ENCODE assay signal across 10 cellular contexts in the genomic region with DNA sequence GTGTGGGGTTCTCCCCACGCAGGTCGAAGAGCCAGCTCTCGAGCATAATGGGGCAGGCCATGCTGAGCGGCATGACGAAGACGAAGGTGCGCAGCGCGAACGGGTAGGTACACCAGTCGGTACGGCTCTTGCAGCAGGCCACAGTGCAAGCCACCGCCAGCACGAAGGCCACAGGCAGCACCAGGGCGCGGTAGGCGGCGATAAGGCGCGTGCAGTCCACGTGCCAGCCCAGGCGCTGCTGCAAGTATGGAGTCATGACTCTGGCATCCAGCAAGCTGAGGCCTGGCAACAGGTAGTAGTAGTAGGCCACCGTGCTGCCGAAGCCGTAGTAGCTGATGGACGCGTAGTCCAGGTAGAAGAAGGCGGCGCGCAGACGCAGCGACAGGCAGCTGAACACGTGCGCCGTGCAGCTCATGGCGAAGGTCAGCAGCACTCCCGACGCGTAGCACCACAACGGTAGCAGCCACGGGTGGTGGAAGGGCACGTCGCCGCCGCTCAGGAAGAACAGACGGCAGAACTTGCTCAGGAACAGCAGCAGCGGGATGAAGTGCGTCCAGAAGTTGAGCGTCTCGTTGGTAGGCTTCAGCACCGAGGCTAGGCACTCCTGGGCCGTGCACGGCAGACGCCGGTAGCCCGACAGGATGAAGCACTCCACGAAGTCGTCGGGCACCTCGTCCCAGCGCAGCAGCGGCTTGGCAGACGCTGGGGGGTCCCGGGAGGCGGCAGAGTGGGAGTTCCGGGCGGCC. TPM values are rescaled to one million over a fixed set of nuclear protein-coding genes. Genes with fewer than 3 reads are reported as not detected.
DNase-seq lines count a peak whose midpoint lies in the region; ATAC-seq and TF ChIP-seq lines count a peak whose summit lies in the region.
"Had no signal": no experiment of that assay in that cellular context is flagged by ENCODE, and none has a peak within 500 bp of the region (broad histone marks: within the 10 kb centered on the region; RNA-seq: fewer than 3 reads in every experiment).

No MANE protein-coding gene starts in this region.

- H3K27ac ChIP-seq in stomach, result no peak overlapping the region

- H3K27me3 ChIP-seq in stomach, result peaks cover 14 to 89% (median 53%) of the 10 kb centered on the region in 3 donors

- H3K36me3 Mint-ChIP-seq in activated CD8-positive, alpha-beta T cell treated with anti-CD3 and anti-CD28 coated beads, Interleukin-2, amount 10 ng/mL, durations not matched to agents 7 days and 5 days (ENCODE audit: low read depth), result peaks cover 2% of the 10 kb centered on the region

- no peak for TF ChIP-seq CTCF in stomach (IDR thresholded peaks at IDR 0.05)

- no peak for TF ChIP-seq POLR2A in stomach (IDR thresholded peaks at IDR 0.05)

- no peak overlapping the region for H3K27ac Mint-ChIP-seq in activated CD8-positive, alpha-beta T cell treated with anti-CD3 and anti-CD28 coated beads, Interleukin-2, amount 10 ng/mL, durations not matched to agents 7 days and 5 days
- H3K27ac Mint-ChIP-seq: activated naive CD4-positive, alpha-beta T cell treated with anti-CD3 and anti-CD28 coated beads, Interleukin-2, amount 50 U/mL, for 72 hours had no signal

- H3K36me3 ChIP-seq in stomach, result no peaks in the 10 kb centered on the region

- POLR2A ChIA-PET in activated CD8-positive, alpha-beta T cell treated with anti-CD3 and anti-CD28 coated beads, Interleukin-2, amount 10 ng/mL, durations not matched to agents 7 days and 5 days (lab: Charles Lee), result interaction anchor here (0.6 kb wide), 1 partner anchor 76 kb away, joined by 3 read pairs; no protein-coding TSS in a partner anchor

- H3K4me1 ChIP-seq in stomach, result peaks cover 11 to 17% (median 16%) of the 10 kb centered on the region in 4 donors

- DNase-seq in NCI-H82 (lab: John Stamatoyannopoulos, UW) (peak; percentile 56), NCI-H82 treated with DMSO at 0.1 percent for 48 hours (lab: John Stamatoyannopoulos, UW; ENCODE audit: unreplicated experiment) (no peak), stomach (no peak), NCI-H345 treated with DMSO at 0.1 percent for 48 hours (lab: John Stamatoyannopoulos, UW; ENCODE audit: unreplicated experiment) (no peak), NCI-H1105 treated with DMSO at 0.1 percent for 48 hours (lab: John Stamatoyannopoulos, UW) (no peak)
- no peak for DNase-seq in activated CD8-positive, alpha-beta T cell treated with anti-CD3 and anti-CD28 coated beads, Interleukin-2, amount 10 ng/mL, durations not matched to agents 7 days and 5 days
- DNase-seq: NCI-H2029 treated with DMSO at 0.1 percent for 48 hours had no signal

- no peak for TF ChIP-seq EP300 in stomach (IDR thresholded peaks at IDR 0.05)

- intact Hi-C loops in stomach (cut with DNase I; ENCODE audit: low total_unique reads), result no loop called here

- H3K9me3 ChIP-seq in stomach, result no peaks in the 10 kb centered on the region

- CTCF ChIA-PET in activated CD8-positive, alpha-beta T cell treated with anti-CD3 and anti-CD28 coated beads, Interleukin-2, amount 10 ng/mL, durations not matched to agents 7 days and 5 days (lab: Charles Lee), result no interaction called here

- H3K4me1 Mint-ChIP-seq in activated CD8-positive, alpha-beta T cell treated with anti-CD3 and anti-CD28 coated beads, Interleukin-2, amount 10 ng/mL, durations not matched to agents 7 days and 5 days (ENCODE audit: low read depth), result peaks cover 7% of the 10 kb centered on the region

- H3K4me3 ChIP-seq in iPS-11a (ENCODE audit: low read depth, low read length) (peak overlapping the region; percentile 86), stomach (peak overlapping the region; percentile 51 to 83 (median 60))

- H3K9me3 Mint-ChIP-seq in activated CD8-positive, alpha-beta T cell treated with anti-CD3 and anti-CD28 coated beads, Interleukin-2, amount 10 ng/mL, durations not matched to agents 7 days and 5 days (ENCODE audit: insufficient read depth), result no peaks in the 10 kb centered on the region
- H3K9me3 Mint-ChIP-seq: activated naive CD4-positive, alpha-beta T cell treated with anti-CD3 and anti-CD28 coated beads, Interleukin-2, amount 50 U/mL, for 72 hours had no signal

- ATAC-seq in activated CD8-positive, alpha-beta T cell treated with anti-CD3 and anti-CD28 coated beads, Interleukin-2, amount 10 ng/mL, durations not matched to agents 7 days and 5 days, result peak; percentile 37
- no peak for ATAC-seq in GM18873 (IDR thresholded peaks at IDR 0.05; ENCODE audit: low FRiP score, unreplicated experiment)

- 53 to 87% (median 58%) methylated on average over 38 to 67 of the region's 67 CpGs for WGBS in stomach, 5 donors

- peaks cover 65% of the 10 kb centered on the region for H3K27me3 Mint-ChIP-seq in activated CD8-positive, alpha-beta T cell treated with anti-CD3 and anti-CD28 coated beads, Interleukin-2, amount 10 ng/mL, durations not matched to agents 7 days and 5 days (ENCODE audit: low read depth)

- H3K4me3 Mint-ChIP-seq in activated CD8-positive, alpha-beta T cell treated with anti-CD3 and anti-CD28 coated beads, Interleukin-2, amount 10 ng/mL, durations not matched to agents 7 days and 5 days, result peak overlapping the region; percentile 67

RNA-seq across cellular contexts. Expression of a gene that starts 0.8 kb away (rescaled TPM):
- not detected for total RNA-seq in activated CD8-positive, alpha-beta T cell treated with anti-CD3 and anti-CD28 coated beads, Interleukin-2, amount 10 ng/mL, durations not matched to agents 7 days and 5 days
- not detected for total RNA-seq in stomach
- polyA plus RNA-seq in stomach, result not detected
- total RNA-seq: activated naive CD4-positive, alpha-beta T cell treated with anti-CD3 and anti-CD28 coated beads, Interleukin-2, amount 50 U/mL, for 72 hours had no signal

RNA-seq across cellular contexts. Expression of a gene that starts 38.7 kb away (rescaled TPM):
- 100 to 1,000 TPM; 123 to 124 TPM for total RNA-seq in activated CD8-positive, alpha-beta T cell treated with anti-CD3 and anti-CD28 coated beads, Interleukin-2, amount 10 ng/mL, durations not matched to agents 7 days and 5 days
- total RNA-seq in stomach, result 100 to 1,000 TPM in 2 of 5 donors, 10 to 100 TPM in 3; 50.4 to 156 (median 96.5) TPM
- polyA plus RNA-seq in stomach, result 10 to 100 TPM; 12.8 to 27.6 (median 16.6) TPM
